In genomic region chr3:70150599-70150998, GRCh38 we compare ENCODE assay signal across 2 cellular contexts.
TF ChIP-seq lines count a peak whose summit lies in the region.

No MANE protein-coding gene starts in this region.

TF ChIP-seq in HepG2, 621 proteins besides CTCF, POLR2A, EP300 and RAD21:
- TF ChIP-seq SP1 (IDR thresholded peaks at IDR 0.05) (no peak), SP1 (CRISPR knock-in tag; IDR thresholded peaks at IDR 0.05) (no peak), KMT2B (CRISPR knock-in tag; IDR thresholded peaks at IDR 0.05) (no peak), ZNF10 (CRISPR knock-in tag; IDR thresholded peaks at IDR 0.05; ENCODE audit: borderline replicate concordance, low read depth) (no peak), SMAD9 (CRISPR knock-in tag; IDR thresholded peaks at IDR 0.05) (no peak), MNT (IDR thresholded peaks at IDR 0.05) (peak; percentile 83)

TF ChIP-seq in H1, 55 proteins besides CTCF, POLR2A, EP300 and RAD21:
- TF ChIP-seq ATF3 (IDR thresholded peaks at IDR 0.05; ENCODE audit: insufficient read depth, low read depth, low read length) (no peak), MAFK (IDR thresholded peaks at IDR 0.05; ENCODE audit: low read depth, low read length) (no peak), E2F6 (IDR thresholded peaks at IDR 0.05) (peak; percentile 64; the same call in 1 of the 2 replicates)
